In the genomic region with DNA sequence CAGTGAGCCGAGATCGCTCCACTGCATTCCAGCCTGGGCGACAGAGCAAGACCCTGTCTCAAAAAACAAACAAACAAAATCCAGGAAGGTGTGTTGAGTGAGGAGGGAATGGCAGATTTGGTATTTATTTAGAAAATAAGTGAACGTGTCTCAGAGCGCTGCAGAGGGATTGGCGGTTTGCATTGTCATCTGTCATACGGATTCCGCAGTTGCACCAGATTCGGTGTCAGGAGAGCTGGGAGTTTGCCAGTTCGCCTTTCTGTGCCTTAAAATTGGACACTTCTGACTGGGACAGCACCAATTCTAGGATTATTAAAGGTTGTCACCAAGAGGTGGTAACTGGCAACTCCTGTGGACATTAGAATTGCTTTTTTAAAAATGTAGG, we compare ENCODE assay signal across 8 cellular contexts. TPM values are rescaled to one million over a fixed set of nuclear protein-coding genes. Genes with fewer than 3 reads are reported as not detected.
DNase-seq lines count a peak whose midpoint lies in the region; ATAC-seq and TF ChIP-seq lines count a peak whose summit lies in the region.

No MANE protein-coding gene starts in this region.

- H3K9ac ChIP-seq in duodenal mucosa (ENCODE audit: low read depth in 1 of 2, low read length in 2 of 2) (peak overlapping the region; percentile 73 to 74), mucosa of rectum (ENCODE audit: low read depth in 1 of 2, low read length in 2 of 2) (peak overlapping the region; percentile 69 to 83)

- BruUV-seq in OCI-LY7 (replicated peaks; lab: Mats Ljungman, UMichigan): no TSS peak

- H2AFZ ChIP-seq in OCI-LY7 (ENCODE audit: low read length): no peak overlapping the region; the same call in 1 of the 2 replicates

- no peaks in the 10 kb centered on the region for H3K9me3 ChIP-seq in OCI-LY7 (ENCODE audit: low read length)
- H3K9me3 ChIP-seq in duodenal mucosa (ENCODE audit: control insufficient read depth in 1 of 2, low read length in 2 of 2): no peaks in the 10 kb centered on the region
- no peaks in the 10 kb centered on the region for H3K9me3 ChIP-seq in mucosa of rectum (ENCODE audit: control insufficient read depth in 2 of 2, low read length in 2 of 2)

- peaks cover 10% of the 10 kb centered on the region for H4K20me1 ChIP-seq in OCI-LY7 (ENCODE audit: insufficient read depth, low read length)

- H3K27ac ChIP-seq in OCI-LY7 (ENCODE audit: low read depth, low read length, poor library complexity, severe bottlenecking) (no peak overlapping the region), duodenal mucosa (ENCODE audit: low read depth, low read length) (no peak overlapping the region), mucosa of rectum (ENCODE audit: low read depth in 2 of 2, low read length in 2 of 2) (no peak overlapping the region)

- no peak for ATAC-seq in sciatic nerve

- peaks cover 20% of the 10 kb centered on the region for H3K4me1 ChIP-seq in OCI-LY7 (ENCODE audit: insufficient read depth, low read length, poor library complexity, severe bottlenecking)
- peaks cover 22 to 37% of the 10 kb centered on the region in 2 donors for H3K4me1 ChIP-seq in duodenal mucosa (ENCODE audit: control insufficient read depth in 1 of 2, insufficient read depth in 2 of 2, low read length in 2 of 2)
- peaks cover 21 to 31% of the 10 kb centered on the region in 2 donors for H3K4me1 ChIP-seq in mucosa of rectum (ENCODE audit: control insufficient read depth in 2 of 2, insufficient read depth in 2 of 2, low read length in 2 of 2)

- peak overlapping the region; percentile 88 for H3K4me3 ChIP-seq in OCI-LY7 (ENCODE audit: low read depth, low read length, poor library complexity, severe bottlenecking)
- H3K4me3 ChIP-seq in duodenal mucosa (ENCODE audit: low read depth in 1 of 2, low read length in 2 of 2): peak overlapping the region; percentile 76 to 89
- peak overlapping the region; percentile 87 for H3K4me3 ChIP-seq in mucosa of rectum (ENCODE audit: low read length in 2 of 2)

- peaks cover 33% of the 10 kb centered on the region for H3K79me2 ChIP-seq in OCI-LY7 (ENCODE audit: insufficient read depth, low read depth, low read length)

- DNase-seq in GM03348 (ENCODE audit: low spot score) (peak; percentile 27), OCI-LY7 (ENCODE audit: low spot score) (no peak), sciatic nerve (ENCODE audit: low spot score) (no peak), COR-L47 (lab: John Stamatoyannopoulos, UW) (no peak), foreskin melanocyte (no peak), SHP77 treated with DMSO at 0.1 percent for 48 hours (lab: John Stamatoyannopoulos, UW) (no peak)

- H3K9me2 ChIP-seq in OCI-LY7 (ENCODE audit: insufficient read depth, low read length): no peaks in the 10 kb centered on the region

- H3K36me3 ChIP-seq in OCI-LY7 (ENCODE audit: insufficient read depth, low read length) (peaks cover 34% of the 10 kb centered on the region), duodenal mucosa (ENCODE audit: control insufficient read depth in 1 of 2, insufficient read depth in 2 of 2, low read length in 2 of 2) (peaks cover 0 to 19% of the 10 kb centered on the region in 2 donors), mucosa of rectum (ENCODE audit: control insufficient read depth in 2 of 2, insufficient read depth in 2 of 2, low read length in 2 of 2) (peaks cover 3 to 12% of the 10 kb centered on the region in 2 donors)

- POLR2A ChIA-PET in OCI-LY7 (lab: Charles Lee): interaction anchor here (0.9 to 1.7 kb wide), 3 partner anchors 9 to 13 kb away, joined by 4 to 5 read pairs (median 4); no protein-coding TSS in a partner anchor

- peak overlapping the region; percentile 76 for H3K4me2 ChIP-seq in OCI-LY7 (ENCODE audit: low read length)

- H3K27me3 ChIP-seq in duodenal mucosa (ENCODE audit: control insufficient read depth in 1 of 2, insufficient read depth in 2 of 2, low read length in 2 of 2): no peaks in the 10 kb centered on the region
- H3K27me3 ChIP-seq in mucosa of rectum (ENCODE audit: control insufficient read depth in 2 of 2, insufficient read depth in 2 of 2, low read length in 2 of 2): no peaks in the 10 kb centered on the region

- intact Hi-C loops in OCI-LY7 (cut with micrococcal nuclease; ENCODE audit: unreplicated experiment): loop anchor here (1.0 kb wide), 1 partner anchor 202 kb away; the partner anchor contains the start of genes CAGE1 and RIOK1
- intact Hi-C loops in sciatic nerve (cut with DNase I): no loop called here

- no peak for TF ChIP-seq CTCF in OCI-LY7 (conservative IDR thresholded peaks at IDR 0.05; ENCODE audit: low read length)

- CTCF ChIA-PET in OCI-LY7 (lab: Charles Lee; ENCODE audit: unreplicated experiment): no interaction called here

RNA-seq across cellular contexts. Expression of gene SNRNP48, which starts 0.9 kb away (rescaled TPM):
- total RNA-seq in OCI-LY7 (2014; rRNA removed; shearing (Covaris generic)): 19.8 and 24.1 TPM in 2 replicates
- total RNA-seq in OCI-LY7 (2022): 30.2 and 33.4 TPM in 2 replicates
- total RNA-seq in sciatic nerve: 14.6 TPM

RNA-seq across cellular contexts. Expression of gene DSP, which starts 49.4 kb away (rescaled TPM):
- not detected in 2 replicates for total RNA-seq in OCI-LY7 (2014; rRNA removed; shearing (Covaris generic))
- total RNA-seq in OCI-LY7 (2022) (0.06 TPM in 2 replicates), sciatic nerve (7.2 TPM)
